Comparison of ENCODE assay signal across 26 cellular contexts in genomic region chr15:35279811-35280210, GRCh38.
DNase-seq lines count a peak whose midpoint lies in the region; ATAC-seq, FAIRE-seq and TF ChIP-seq lines count a peak whose summit lies in the region.
"Had no signal": no experiment of that assay in that cellular context is flagged by ENCODE, and none has a peak within 500 bp of the region (broad histone marks: within the 10 kb centered on the region; RNA-seq: fewer than 3 reads in every experiment).

No MANE protein-coding gene starts in this region.

- H4K20me1 ChIP-seq in astrocyte (ENCODE audit: insufficient read depth, low read length) = no peaks in the 10 kb centered on the region
- H4K20me1 ChIP-seq: BLaER1 treated with 17β-estradiol and CSF1 and Interleukin-3, amounts not matched to agents 10 nM and 100 nM had no signal

- DNase-seq in AG10803 (ENCODE audit: low read depth) (peak; percentile 34), HS-5 (ENCODE audit: low read depth) (peak; percentile 39), astrocyte (ENCODE audit: low read depth) (peak; percentile 2), fibroblast of mammary gland (ENCODE audit: low read depth) (peak; percentile 59), coronary artery (ENCODE audit: low spot score) (no peak), osteocyte (ENCODE audit: extremely low spot score, unreplicated experiment) (no peak)
- DNase-seq: AML-193; CD4-positive, alpha-beta T cell; NCI-H1092 treated with DMSO at 0.1 percent for 48 hours; NCI-H1436; NCI-H187; NCI-H2081 treated with DMSO at 0.1 percent for 48 hours; NCI-H2171; NCI-H226; NCI-H510A; NCI-H69; SIG-M5 had no signal

- no peaks in the 10 kb centered on the region for H3K4me1 ChIP-seq in astrocyte (ENCODE audit: insufficient read depth, low read length)
- H3K4me1 ChIP-seq: BLaER1 treated with 17β-estradiol and CSF1 and Interleukin-3, amounts not matched to agents 10 nM and 100 nM had no signal

- no peak overlapping the region for H3K27ac ChIP-seq in astrocyte (ENCODE audit: low read depth, low read length)
- no peak overlapping the region for H3K27ac ChIP-seq in coronary artery
- H3K27ac ChIP-seq: BLaER1 treated with 17β-estradiol and CSF1 and Interleukin-3, amounts not matched to agents 10 nM and 100 nM; RWPE1; SK-N-MC had no signal

- TF ChIP-seq CTCF in AG10803 (conservative IDR thresholded peaks at IDR 0.05; ENCODE audit: low read length) (no peak), astrocyte (IDR thresholded peaks at IDR 0.05; ENCODE audit: insufficient read depth, low read depth, low read length) (no peak), fibroblast of mammary gland (conservative IDR thresholded peaks at IDR 0.05; ENCODE audit: control insufficient read depth, insufficient read depth, low read depth, low read length) (no peak), coronary artery (IDR thresholded peaks at IDR 0.05) (no peak), osteocyte (IDR thresholded peaks at IDR 0.05) (no peak)

- H3K27ac Mint-ChIP-seq in astrocyte (ENCODE audit: unreplicated experiment) (no peak overlapping the region), osteocyte (ENCODE audit: unreplicated experiment) (no peak overlapping the region)
- H3K27ac Mint-ChIP-seq: CD4-positive, alpha-beta T cell had no signal

- no peaks in the 10 kb centered on the region for H3K79me2 ChIP-seq in astrocyte (ENCODE audit: insufficient read depth, low read length)

- no peaks in the 10 kb centered on the region for H3K27me3 ChIP-seq in astrocyte (ENCODE audit: insufficient read depth, low read length)
- H3K27me3 ChIP-seq: BLaER1 treated with 17β-estradiol and CSF1 and Interleukin-3, amounts not matched to agents 10 nM and 100 nM had no signal

- no peaks in the 10 kb centered on the region for H3K36me3 ChIP-seq in astrocyte (ENCODE audit: insufficient read depth, low read length)

- no peak overlapping the region for H3K9ac ChIP-seq in astrocyte (ENCODE audit: low read length)
- H3K9ac ChIP-seq: BLaER1 treated with 17β-estradiol and CSF1 and Interleukin-3, amounts not matched to agents 10 nM and 100 nM had no signal

- FAIRE-seq in astrocyte (lab: Jason Lieb, UNC) = no peak
- FAIRE-seq: D721Med, GM12878, H54 had no signal

- H3K27me3 Mint-ChIP-seq in astrocyte (ENCODE audit: low read depth, unreplicated experiment) (no peaks in the 10 kb centered on the region), osteocyte (ENCODE audit: unreplicated experiment) (no peaks in the 10 kb centered on the region)
- H3K27me3 Mint-ChIP-seq: CD4-positive, alpha-beta T cell had no signal

- H3K36me3 Mint-ChIP-seq in astrocyte (ENCODE audit: low read depth, unreplicated experiment) = no peaks in the 10 kb centered on the region
- peaks cover 4% of the 10 kb centered on the region for H3K36me3 Mint-ChIP-seq in osteocyte (ENCODE audit: unreplicated experiment)

- H3K4me1 Mint-ChIP-seq in astrocyte (ENCODE audit: low read depth, unreplicated experiment) (peaks cover 8% of the 10 kb centered on the region), osteocyte (ENCODE audit: unreplicated experiment) (peaks cover 2% of the 10 kb centered on the region)

- ATAC-seq in HG02938 (IDR thresholded peaks at IDR 0.05; ENCODE audit: unreplicated experiment) = no peak
- no peak for ATAC-seq in GM18868 (IDR thresholded peaks at IDR 0.05; ENCODE audit: unreplicated experiment)
- ATAC-seq: GM12878, Panc1 had no signal

- H3K4me3 Mint-ChIP-seq in astrocyte (ENCODE audit: unreplicated experiment) (no peak overlapping the region), osteocyte (ENCODE audit: unreplicated experiment) (no peak overlapping the region)
- H3K4me3 Mint-ChIP-seq: CD4-positive, alpha-beta T cell had no signal

- no peak overlapping the region for H3K4me2 ChIP-seq in astrocyte (ENCODE audit: low read length)
- H3K4me2 ChIP-seq: BLaER1 treated with 17β-estradiol and CSF1 and Interleukin-3, amounts not matched to agents 10 nM and 100 nM had no signal

- no peak overlapping the region for H2AFZ ChIP-seq in astrocyte (ENCODE audit: low read depth, low read length)

- H3K9me3 ChIP-seq in astrocyte (ENCODE audit: insufficient read depth, low read depth, low read length) = peaks cover 3% of the 10 kb centered on the region

- peaks cover 12% of the 10 kb centered on the region for H3K9me3 Mint-ChIP-seq in astrocyte (ENCODE audit: unreplicated experiment)
- peaks cover 43% of the 10 kb centered on the region for H3K9me3 Mint-ChIP-seq in osteocyte (ENCODE audit: unreplicated experiment)

- H3K4me3 ChIP-seq in AG10803 (ENCODE audit: low read length) (no peak overlapping the region), astrocyte (ENCODE audit: insufficient read depth, low read depth, low read length) (no peak overlapping the region), fibroblast of mammary gland (ENCODE audit: control insufficient read depth, low read depth, low read length) (no peak overlapping the region), coronary artery (no peak overlapping the region)
- H3K4me3 ChIP-seq: BLaER1 treated with 17β-estradiol and CSF1 and Interleukin-3, amounts not matched to agents 10 nM and 100 nM; GM12878; SK-N-MC had no signal

Comparison
In these comparisons a context has a peak if more than half of its experiments do, and no peak if none do; other contexts are left out.
1. DNase-seq: peak in AG10803 (single experiment), HS-5 (single experiment), astrocyte (single experiment) and fibroblast of mammary gland (single experiment); none in coronary artery (single experiment) and osteocyte (single experiment).